In the genomic region with DNA sequence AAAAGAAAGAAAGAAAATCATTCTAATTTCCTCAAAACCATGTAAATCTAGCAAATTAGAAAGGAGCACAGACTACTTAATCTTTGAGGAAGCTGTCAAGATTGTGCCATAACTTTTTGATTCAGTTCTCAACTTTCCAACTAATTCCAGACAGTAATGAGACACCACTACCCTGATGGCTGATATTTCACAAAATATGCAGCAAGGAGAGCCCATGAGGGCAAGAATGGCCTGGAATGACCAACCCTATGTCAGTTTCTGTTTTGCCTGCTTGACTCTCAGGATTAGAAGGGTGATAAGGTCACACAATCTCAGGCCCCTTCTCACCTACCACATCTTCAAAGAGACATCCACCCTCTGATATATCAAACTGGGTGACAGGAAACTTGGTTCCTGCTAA, we compare ENCODE assay signal across 3 cellular contexts.
"Had no signal": no experiment of that assay in that cellular context is flagged by ENCODE, and none has a peak within 500 bp of the region (broad histone marks: within the 10 kb centered on the region; RNA-seq: fewer than 3 reads in every experiment).

No MANE protein-coding gene starts in this region.

- DNase-seq: GDM1, GF-D8 had no signal

- H3K4me3 ChIP-seq: GM12878 had no signal

- ATAC-seq: GM12878 had no signal
